ENCODE assay signal across 14 cellular contexts in the genomic region with DNA sequence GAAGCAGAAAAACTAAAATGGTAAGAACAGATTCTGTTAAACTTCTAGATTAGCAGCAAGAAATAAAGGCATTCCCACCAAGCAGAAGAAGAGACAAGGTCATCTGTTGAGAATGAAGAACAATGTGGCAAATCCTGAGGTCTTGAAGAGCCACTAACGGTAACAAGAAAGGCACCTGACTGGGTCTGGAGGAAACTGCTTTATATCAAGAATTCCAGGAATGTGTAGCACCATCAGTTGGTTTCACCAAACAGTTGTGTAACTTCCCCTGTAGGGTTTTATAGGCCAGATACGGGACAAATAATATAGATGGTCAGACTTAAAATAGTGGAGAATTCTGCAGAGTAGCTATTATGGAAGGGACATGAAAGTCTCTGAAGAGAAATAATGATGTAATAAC. TPM values are rescaled to one million over a fixed set of nuclear protein-coding genes. Genes with fewer than 3 reads are reported as not detected.
DNase-seq lines count a peak whose midpoint lies in the region; ATAC-seq, FAIRE-seq and TF ChIP-seq lines count a peak whose summit lies in the region.
"Had no signal": no experiment of that assay in that cellular context is flagged by ENCODE, and none has a peak within 500 bp of the region (broad histone marks: within the 10 kb centered on the region; RNA-seq: fewer than 3 reads in every experiment).

No MANE protein-coding gene starts in this region.

- H3K9me3 ChIP-seq in breast epithelium (no peaks in the 10 kb centered on the region), adipocyte (ENCODE audit: control insufficient read depth, low read length) (no peaks in the 10 kb centered on the region), iPS-20b (ENCODE audit: insufficient read depth, low read depth, low read length) (no peaks in the 10 kb centered on the region), mucosa of descending colon (no peaks in the 10 kb centered on the region)
- H3K9me3 ChIP-seq: ascending aorta, HAP-1 had no signal

- H3K27ac ChIP-seq in breast epithelium (no peak overlapping the region), iPS-20b (ENCODE audit: low read length) (peak overlapping the region; percentile 62)
- H3K27ac ChIP-seq: ascending aorta had no signal

- no peaks in the 10 kb centered on the region for H3K9me3 Mint-ChIP-seq in MCF 10A (ENCODE audit: unreplicated experiment)
- H3K9me3 Mint-ChIP-seq: T-helper 1 cell treated with Interleukin-12 subunit alpha and Interleukin-12 subunit beta and Interleukin-4 antibody, amounts not matched to agents 30 μg/mL and 1 μg/mL, for 36 hours had no signal

- H3K27me3 ChIP-seq in breast epithelium (no peaks in the 10 kb centered on the region), adipocyte (replicated peaks; ENCODE audit: control insufficient read depth, insufficient read depth, low read length) (no peaks in the 10 kb centered on the region), iPS-20b (ENCODE audit: insufficient read depth, low read length) (no peaks in the 10 kb centered on the region)
- H3K27me3 ChIP-seq: ascending aorta had no signal

- H3K9ac ChIP-seq in adipocyte (ENCODE audit: low read length): no peak overlapping the region
- H3K9ac ChIP-seq in iPS-20b (ENCODE audit: low read depth, low read length): no peak overlapping the region; the same call in 1 of the 2 replicates

- peaks cover 19% of the 10 kb centered on the region for H3K4me1 Mint-ChIP-seq in MCF 10A (ENCODE audit: insufficient read depth, unreplicated experiment)

- H3K4me3 ChIP-seq in breast epithelium (no peak overlapping the region), adipocyte (ENCODE audit: low read length) (no peak overlapping the region), iPS-20b (ENCODE audit: low read length) (no peak overlapping the region; the same call in 1 of the 2 replicates), mucosa of descending colon (no peak overlapping the region)
- H3K4me3 ChIP-seq: ascending aorta, HAP-1 had no signal

- no TSS peak for BruUV-seq in MCF 10A (replicated peaks; lab: Mats Ljungman, UMichigan)

- DNase-seq in MCF 10A (ENCODE audit: unreplicated experiment) (peak; percentile 32), breast epithelium (ENCODE audit: low spot score in 2 of 2) (no peak), adipocyte (ENCODE audit: low read depth) (peak; percentile 11), urothelium cell line (ENCODE audit: low spot score) (peak; percentile 27), mucosa of descending colon (no peak)
- DNase-seq: NCI-H1417 treated with DMSO at 0.1 percent for 48 hours; stimulated activated naive CD8-positive, alpha-beta T cell treated with anti-CD3 and anti-CD28 coated beads, Interleukin-15, Interleukin-2, amounts not matched to agents 100 U/mL and 50 U/mL, for 24 hours had no signal

- H3K4me3 Mint-ChIP-seq in MCF 10A (ENCODE audit: unreplicated experiment): no peak overlapping the region
- H3K4me3 Mint-ChIP-seq: T-helper 1 cell treated with Interleukin-12 subunit alpha and Interleukin-12 subunit beta and Interleukin-4 antibody, amounts not matched to agents 30 μg/mL and 1 μg/mL, for 36 hours had no signal

- CTCF ChIA-PET in MCF 10A (lab: Yijun Ruan, JAX): interaction anchor here (0.6 to 1.4 kb wide), 2 partner anchors 114 to 138 kb away, joined by 3 to 6 read pairs; partner anchors contain the start of gene XXYLT1

- TF ChIP-seq CTCF in MCF 10A (IDR thresholded peaks at IDR 0.05; ENCODE audit: unreplicated experiment) (no peak), breast epithelium (IDR thresholded peaks at IDR 0.05) (no peak), mucosa of descending colon (IDR thresholded peaks at IDR 0.05) (no peak)

- intact Hi-C loops in MCF 10A (cut with micrococcal nuclease) (no loop called here), breast epithelium (cut with DNase I; ENCODE audit: low total_unique reads) (no loop called here), mucosa of descending colon (cut with DNase I, micrococcal nuclease) (no loop called here)

- H3K4me1 ChIP-seq in breast epithelium (no peaks in the 10 kb centered on the region), adipocyte (ENCODE audit: control insufficient read depth, insufficient read depth, low read length) (no peaks in the 10 kb centered on the region), iPS-20b (ENCODE audit: insufficient read depth, low read length) (peaks cover 39% of the 10 kb centered on the region), mucosa of descending colon (ENCODE audit: low read depth) (peaks cover 8% of the 10 kb centered on the region)
- H3K4me1 ChIP-seq: ascending aorta had no signal

- H3K36me3 Mint-ChIP-seq in MCF 10A (ENCODE audit: insufficient read depth, unreplicated experiment): no peaks in the 10 kb centered on the region

- POLR2A ChIA-PET in MCF 10A (lab: Yijun Ruan, JAX): interaction anchor here (0.7 kb wide), 1 partner anchor 55 kb away, joined by 3 read pairs; no protein-coding TSS in a partner anchor

- FAIRE-seq in urothelium cell line (lab: Jason Lieb, UNC): no peak
- FAIRE-seq: G401.6 had no signal

- H3K27me3 Mint-ChIP-seq in MCF 10A (ENCODE audit: insufficient read depth, unreplicated experiment): no peaks in the 10 kb centered on the region

- TF ChIP-seq POLR2A in breast epithelium (IDR thresholded peaks at IDR 0.05): no peak

- ATAC-seq in activated CD4-positive, CD25-positive, alpha-beta regulatory T cell treated with anti-CD3 and anti-CD28 coated beads, Interleukin-2, amount 50 U/mL, for 24 hours: no peak
- ATAC-seq in mucosa of descending colon (no peak), GM18868 (IDR thresholded peaks at IDR 0.05; ENCODE audit: unreplicated experiment) (no peak)
- ATAC-seq: stimulated activated naive CD8-positive, alpha-beta T cell treated with anti-CD3 and anti-CD28 coated beads, Interleukin-15, Interleukin-2, amounts not matched to agents 100 U/mL and 50 U/mL, for 24 hours had no signal

- no peaks in the 10 kb centered on the region for H3K36me3 ChIP-seq in breast epithelium
- peaks cover 21% of the 10 kb centered on the region for H3K36me3 ChIP-seq in adipocyte (ENCODE audit: control insufficient read depth, insufficient read depth, low read length, severe bottlenecking)
- H3K36me3 ChIP-seq in iPS-20b (ENCODE audit: insufficient read depth, low read depth, low read length): no peaks in the 10 kb centered on the region
- no peaks in the 10 kb centered on the region for H3K36me3 ChIP-seq in mucosa of descending colon (ENCODE audit: low read depth)
- H3K36me3 ChIP-seq: HAP-1 had no signal

- H3K27ac Mint-ChIP-seq in MCF 10A (ENCODE audit: low read depth, unreplicated experiment): peak overlapping the region; percentile 3
- H3K27ac Mint-ChIP-seq: T-helper 1 cell treated with Interleukin-12 subunit alpha and Interleukin-12 subunit beta and Interleukin-4 antibody, amounts not matched to agents 30 μg/mL and 1 μg/mL, for 36 hours had no signal

RNA-seq across cellular contexts. Expression of gene ACAP2, which starts 57.3 kb away (rescaled TPM):
- total RNA-seq in MCF 10A (2022) (53.2 and 64.3 TPM in 2 replicates), breast epithelium (10 to 100 TPM; 60.0 to 87.1 (median 63.0) TPM), mucosa of descending colon (10 to 100 TPM; 55.2 to 69.2 (median 69.2) TPM)

Comparison
In these comparisons a context has a peak if more than half of its experiments do, and no peak if none do; other contexts are left out.
1. DNase-seq: peak in MCF 10A (single experiment), adipocyte (single experiment) and urothelium cell line (single experiment); none in breast epithelium (0 of 2) and mucosa of descending colon (0 of 3).